In the genomic region with DNA sequence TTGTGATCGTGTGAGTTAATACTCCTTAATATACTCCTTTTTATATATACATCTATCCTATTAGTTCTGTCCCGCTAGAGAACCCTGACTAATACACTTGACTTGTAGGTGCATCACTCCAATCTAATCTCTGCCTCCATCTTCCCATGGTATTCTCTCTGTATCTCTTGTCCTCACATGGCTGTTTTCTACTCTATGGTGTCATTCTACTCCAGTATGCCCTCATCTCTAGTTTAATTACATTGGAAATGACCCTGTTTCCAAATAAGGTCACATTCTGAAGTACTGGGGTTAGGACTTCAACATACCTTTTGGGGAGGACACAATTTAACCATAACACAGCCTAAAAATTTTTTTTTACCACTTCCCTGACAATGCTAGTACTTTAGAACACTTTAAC, we compare ENCODE assay signal across 32 cellular contexts. TPM values are rescaled to one million over a fixed set of nuclear protein-coding genes. Genes with fewer than 3 reads are reported as not detected.
A peak's percentile ranks its signal among the peaks of the same experiment; 100 is the strongest.
DNase-seq lines count a peak whose midpoint lies in the region; FAIRE-seq and TF ChIP-seq lines count a peak whose summit lies in the region.
"Had no signal": no experiment of that assay in that cellular context is flagged by ENCODE, and none has a peak within 500 bp of the region (broad histone marks: within the 10 kb centered on the region; RNA-seq: fewer than 3 reads in every experiment).

No MANE protein-coding gene starts in this region.

- 94% methylated on average over 2 of the region's 2 CpGs; no CpG with 5 or more reads in 1 of the 2 experiments for WGBS in H1 (ENCODE audit: extremely low coverage in 1 of 2, insufficient coverage in 1 of 2, insufficient read length in 1 of 2, insufficient replicate concordance in 2 of 2, low coverage in 1 of 2, low lambda C conversion rate in 2 of 2, missing lambda C conversion rate in 1 of 2), 2 experiments
- no CpG with 5 or more reads among the region's 2 CpGs for WGBS in trophoblast cell (ENCODE audit: extremely low coverage, insufficient coverage, insufficient read length)

- H3K36me3 Mint-ChIP-seq in Caco-2 (ENCODE audit: insufficient read depth, unreplicated experiment): no peaks in the 10 kb centered on the region
- H3K36me3 Mint-ChIP-seq: CD14-positive monocyte; CD4-positive, alpha-beta memory T cell; CD4-positive, CD25-positive, alpha-beta regulatory T cell; CD8-positive, alpha-beta memory T cell; CD8-positive, alpha-beta T cell had no signal

- TF ChIP-seq POLR2A in H1 (IDR thresholded peaks at IDR 0.05; ENCODE audit: control extremely low read depth in 1 of 2, low read depth in 2 of 2, low read length in 2 of 2): no peak

- no peaks in the 10 kb centered on the region for H3K4me1 Mint-ChIP-seq in Caco-2 (ENCODE audit: low read depth, unreplicated experiment)
- H3K4me1 Mint-ChIP-seq: B cell; CD14-positive monocyte; CD4-positive, alpha-beta memory T cell; CD4-positive, CD25-positive, alpha-beta regulatory T cell; CD8-positive, alpha-beta memory T cell had no signal

- no TSS peak for BruUV-seq in Caco-2 (replicated peaks; lab: Mats Ljungman, UMichigan)

- 0 out of 4 replicates have a peak, but pooled peaks cover 0 to 2% of the 10 kb centered on the region in 2 experiments for H3K9me3 ChIP-seq in H1 (ENCODE audit: insufficient read depth in 2 of 2, low read depth in 1 of 2, low read length in 1 of 2)
- H3K9me3 ChIP-seq in trophoblast cell (ENCODE audit: insufficient read depth, low read depth, low read length): no peaks in the 10 kb centered on the region
- peaks cover 6% of the 10 kb centered on the region for H3K9me3 ChIP-seq in Caco-2
- H3K9me3 ChIP-seq: A549; BE2C; BLaER1; BLaER1 treated with 17β-estradiol and CSF1 and Interleukin-3, amounts not matched to agents 10 nM and 100 nM had no signal

- H3K56ac ChIP-seq in H1 (replicated peaks; ENCODE audit: insufficient read length, low read depth, low read length): no peak overlapping the region

- TF ChIP-seq CTCF in H1 (IDR thresholded peaks at IDR 0.05; ENCODE audit: control extremely low read depth in 1 of 3, insufficient read depth in 1 of 3, low read depth in 1 of 3, low read length in 3 of 3) (no peak), Caco-2 (IDR thresholded peaks at IDR 0.05; ENCODE audit: insufficient read depth in 1 of 2, low read depth in 1 of 2, low read length in 1 of 2, severe bottlenecking in 1 of 2, unreplicated experiment in 1 of 2) (no peak)

- no peak for TF ChIP-seq RAD21 in H1 (IDR thresholded peaks at IDR 0.05 in 1 of 2, conservative IDR thresholded peaks at IDR 0.05 in 1 of 2; ENCODE audit: low read depth in 2 of 2, low read length in 2 of 2)

- H3K4me2 ChIP-seq in H1 (ENCODE audit: insufficient read depth in 1 of 2, low read depth in 2 of 2, low read length in 2 of 2): no peak overlapping the region
- H3K4me2 ChIP-seq in trophoblast cell (ENCODE audit: low read length): no peak overlapping the region
- H3K4me2 ChIP-seq: A549; BLaER1; BLaER1 treated with 17β-estradiol and CSF1 and Interleukin-3, amounts not matched to agents 10 nM and 100 nM had no signal

- no peak overlapping the region for H3K4ac ChIP-seq in H1 (replicated peaks; ENCODE audit: insufficient read length, low read depth, low read length)
- no peak overlapping the region for H3K4ac ChIP-seq in trophoblast cell (ENCODE audit: low read depth, low read length)

- H3K9ac ChIP-seq in H1 (replicated peaks in 1 of 4; ENCODE audit: extremely low read depth in 1 of 4, low read depth in 3 of 4, low read length in 3 of 4) (no peak overlapping the region), trophoblast cell (ENCODE audit: low read length) (no peak overlapping the region)
- H3K9ac ChIP-seq: BLaER1; BLaER1 treated with 17β-estradiol and CSF1 and Interleukin-3, amounts not matched to agents 10 nM and 100 nM had no signal

- CTCF ChIA-PET in H1 (lab: Charles Lee; ENCODE audit: partially characterized antibody): no interaction called here
- CTCF ChIA-PET in Caco-2 (lab: Charles Lee): no interaction called here

- no peak overlapping the region for H3K4me3 Mint-ChIP-seq in Caco-2 (ENCODE audit: unreplicated experiment)
- H3K4me3 Mint-ChIP-seq: B cell; CD14-positive monocyte; CD4-positive, alpha-beta memory T cell; CD4-positive, alpha-beta T cell; CD4-positive, CD25-positive, alpha-beta regulatory T cell; CD8-positive, alpha-beta memory T cell; CD8-positive, alpha-beta T cell had no signal

- no peaks in the 10 kb centered on the region for H3K9me3 Mint-ChIP-seq in Caco-2 (ENCODE audit: unreplicated experiment)
- H3K9me3 Mint-ChIP-seq: CD14-positive monocyte; CD4-positive, alpha-beta memory T cell; CD4-positive, alpha-beta T cell; CD8-positive, alpha-beta T cell had no signal

- H4K5ac ChIP-seq in H1 (ENCODE audit: insufficient read length, low read depth, low read length): no peak overlapping the region

- H3K79me1 ChIP-seq in H1 (ENCODE audit: low read depth, low read length): no peaks in the 10 kb centered on the region
- no peaks in the 10 kb centered on the region for H3K79me1 ChIP-seq in trophoblast cell (ENCODE audit: low read length)

- H3K14ac ChIP-seq in H1 (ENCODE audit: insufficient read length) (no peak overlapping the region), trophoblast cell (ENCODE audit: low read length) (no peak overlapping the region)

- no peak overlapping the region for H2BK15ac ChIP-seq in H1 (ENCODE audit: low read length)

- no peak overlapping the region for H2BK12ac ChIP-seq in H1 (ENCODE audit: low read depth, low read length)
- H2BK12ac ChIP-seq in trophoblast cell (ENCODE audit: low read length): no peak overlapping the region

- DNase-seq in H1 (ENCODE audit: low read depth in 1 of 2, low spot score in 2 of 2): no peak
- DNase-seq in trophoblast cell: peak; percentile 42 to 94
- DNase-seq in Caco-2: no peak
- no peak for DNase-seq in NCI-H69 (lab: John Stamatoyannopoulos, UW)
- DNase-seq: 8988T; ACHN; AML-193; BE2C; C1 segment of cervical spinal cord; Calu3; CD4-positive, alpha-beta memory T cell; CD4-positive, alpha-beta T cell; CD4-positive, CD25-positive, alpha-beta regulatory T cell; CD8-positive, alpha-beta memory T cell; CD8-positive, alpha-beta T cell; COR-L47; DMS 273 treated with DMSO at 0.1 percent for 48 hours; DMS153; DMS53; DMS79; DMS79 treated with DMSO at 0.1 percent for 48 hours; DND-41; EL had no signal

- intact Hi-C loops in Caco-2 (cut with micrococcal nuclease; ENCODE audit: unreplicated experiment): no loop called here

- 0 out of 2 replicates have a peak overlapping the region, but pooled peaks have one; percentile 46 for H2AFZ ChIP-seq in H1 (ENCODE audit: low read length)
- H2AFZ ChIP-seq in trophoblast cell (ENCODE audit: insufficient read depth, low read length, poor library complexity): no peak overlapping the region

- peaks cover 2% of the 10 kb centered on the region for H3K27me3 Mint-ChIP-seq in Caco-2 (ENCODE audit: insufficient read depth, unreplicated experiment)
- H3K27me3 Mint-ChIP-seq: B cell had no signal

- H2BK5ac ChIP-seq in H1 (ENCODE audit: low read depth, low read length): no peak overlapping the region
- no peak overlapping the region for H2BK5ac ChIP-seq in trophoblast cell (ENCODE audit: low read depth, low read length, poor library complexity)

- H3K36me3 ChIP-seq in H1 (ENCODE audit: control insufficient read depth in 2 of 4, insufficient read depth in 4 of 4, low read length in 3 of 4) (no peaks in the 10 kb centered on the region), trophoblast cell (ENCODE audit: control insufficient read depth in 1 of 2, insufficient read depth in 2 of 2, low read length in 2 of 2) (no peaks in the 10 kb centered on the region), Caco-2 (ENCODE audit: control insufficient read depth, insufficient read depth, low read length) (no peaks in the 10 kb centered on the region)
- H3K36me3 ChIP-seq: BE2C; BLaER1; BLaER1 treated with 17β-estradiol and CSF1 and Interleukin-3, amounts not matched to agents 10 nM and 100 nM had no signal

- FAIRE-seq in H1 (lab: Jason Lieb, UNC): no peak
- FAIRE-seq: A204.1, A549, D721Med had no signal

- H4K8ac ChIP-seq in H1 (ENCODE audit: extremely low read depth, insufficient read depth, low read length) (no peak overlapping the region), trophoblast cell (ENCODE audit: low read depth, low read length) (no peak overlapping the region)

- H4K20me1 ChIP-seq in H1 (replicated peaks in 1 of 2; ENCODE audit: control insufficient read depth in 1 of 2, insufficient read depth in 2 of 2, low read length in 2 of 2): no peaks in the 10 kb centered on the region
- H4K20me1 ChIP-seq: BLaER1; BLaER1 treated with 17β-estradiol and CSF1 and Interleukin-3, amounts not matched to agents 10 nM and 100 nM had no signal

- H3K18ac ChIP-seq in H1 (ENCODE audit: extremely low read depth, low read length): no peak overlapping the region
- H3K18ac ChIP-seq in trophoblast cell (ENCODE audit: low read length): no peak overlapping the region

- H4K12ac ChIP-seq in trophoblast cell (ENCODE audit: low read depth, low read length): no peak overlapping the region

- no peaks in the 10 kb centered on the region; a peak in 1 of 7 replicates for H3K27me3 ChIP-seq in H1 (replicated peaks in 1 of 4; ENCODE audit: control insufficient read depth in 3 of 4, extremely low read depth in 1 of 4, insufficient read depth in 3 of 4, low read length in 3 of 4)
- H3K27me3 ChIP-seq in trophoblast cell (ENCODE audit: insufficient read depth, low read length): no peaks in the 10 kb centered on the region
- H3K27me3 ChIP-seq in Caco-2 (replicated peaks; ENCODE audit: control insufficient read depth, insufficient read depth, low read length): no peaks in the 10 kb centered on the region
- H3K27me3 ChIP-seq: BE2C; BLaER1; BLaER1 treated with 17β-estradiol and CSF1 and Interleukin-3, amounts not matched to agents 10 nM and 100 nM had no signal

- H4K91ac ChIP-seq in H1 (replicated peaks; ENCODE audit: insufficient read length, low read length) (no peak overlapping the region), trophoblast cell (ENCODE audit: low read depth, low read length) (no peak overlapping the region)

- H3K27ac ChIP-seq in H1 (ENCODE audit: low read depth, low read length): no peak overlapping the region
- H3K27ac ChIP-seq in trophoblast cell (ENCODE audit: low read depth, low read length): no peak overlapping the region
- H3K27ac ChIP-seq: 22Rv1; A549; BLaER1; BLaER1 treated with 17β-estradiol and CSF1 and Interleukin-3, amounts not matched to agents 10 nM and 100 nM; C4-2B had no signal

- POLR2A ChIA-PET in H1 (lab: Charles Lee; ENCODE audit: partially characterized antibody) (no interaction called here), Caco-2 (lab: Charles Lee) (no interaction called here)

- H3K23ac ChIP-seq in H1 (ENCODE audit: insufficient read length) (no peak overlapping the region), trophoblast cell (ENCODE audit: low read length) (no peak overlapping the region)

- no peak overlapping the region for H3K4me3 ChIP-seq in H1 (ENCODE audit: extremely low read depth in 1 of 4, insufficient read depth in 2 of 4, low read depth in 3 of 4, low read length in 4 of 4)
- H3K4me3 ChIP-seq in trophoblast cell (ENCODE audit: low read depth, low read length): no peak overlapping the region
- H3K4me3 ChIP-seq in Caco-2 (ENCODE audit: low read depth, low read length): no peak overlapping the region
- H3K4me3 ChIP-seq: A549; BLaER1; BLaER1 treated with 17β-estradiol and CSF1 and Interleukin-3, amounts not matched to agents 10 nM and 100 nM had no signal

- no peaks in the 10 kb centered on the region for H3K79me2 ChIP-seq in H1 (ENCODE audit: control insufficient read depth in 1 of 2, insufficient read depth in 2 of 2, low read length in 2 of 2)
- H3K79me2 ChIP-seq in trophoblast cell (ENCODE audit: control insufficient read depth, insufficient read depth, low read length, poor library complexity): no peaks in the 10 kb centered on the region

- TF ChIP-seq EP300 in H1 (IDR thresholded peaks at IDR 0.05; ENCODE audit: borderline replicate concordance in 1 of 2, low read depth in 2 of 2, low read length in 2 of 2): no peak

- no peak overlapping the region for H3K27ac Mint-ChIP-seq in Caco-2 (ENCODE audit: unreplicated experiment)
- H3K27ac Mint-ChIP-seq: B cell; CD4-positive, alpha-beta memory T cell; CD4-positive, alpha-beta T cell; CD4-positive, CD25-positive, alpha-beta regulatory T cell; CD8-positive, alpha-beta T cell had no signal

- no peaks in the 10 kb centered on the region for H3K23me2 ChIP-seq in H1 (ENCODE audit: low read depth, low read length)

- H3K4me1 ChIP-seq in H1 (replicated peaks in 1 of 4; ENCODE audit: control insufficient read depth in 3 of 4, insufficient read depth in 4 of 4, low read length in 3 of 4): no peaks in the 10 kb centered on the region
- peaks cover 0 to 3% of the 10 kb centered on the region in 2 experiments for H3K4me1 ChIP-seq in trophoblast cell (ENCODE audit: control insufficient read depth in 1 of 2, insufficient read depth in 2 of 2, low read length in 2 of 2)
- H3K4me1 ChIP-seq in Caco-2: no peaks in the 10 kb centered on the region
- H3K4me1 ChIP-seq: A549; BE2C; BLaER1; BLaER1 treated with 17β-estradiol and CSF1 and Interleukin-3, amounts not matched to agents 10 nM and 100 nM had no signal

- no peak overlapping the region for H2AK5ac ChIP-seq in H1 (ENCODE audit: low read depth, low read length)
- H2AK5ac ChIP-seq in trophoblast cell (ENCODE audit: low read length): no peak overlapping the region

- H2BK120ac ChIP-seq in H1 (replicated peaks; ENCODE audit: low read depth, low read length): no peak overlapping the region
- H2BK120ac ChIP-seq in trophoblast cell (ENCODE audit: insufficient read depth, low read length, poor library complexity): no peak overlapping the region

- H2BK20ac ChIP-seq in H1 (ENCODE audit: low read length): no peak overlapping the region

RNA-seq across cellular contexts. Expression of a gene that starts 25.8 kb away (rescaled TPM):
- 71.8 and 73.6 TPM in 2 replicates for total RNA-seq in H1 (2021; fragmentation: NEBNext Ultra II Directional; extraction: Animal tissue kit (Norgen Biotek cat#: 25700))
- 15.9 and 23.3 TPM in 2 replicates for polyA plus RNA-seq in H1 (2011; rRNA removed)
- 29.5 TPM for polyA plus RNA-seq in H1 (2011; cell fraction: cytosol; rRNA removed)
- 18.5 TPM for polyA plus RNA-seq in H1 (2011; cell fraction: nucleus; rRNA removed)
- polyA plus RNA-seq in H1 (2012, experiment 1 of 2): 24.4 to 51.4 TPM (median 34.8 TPM) in 4 replicates
- polyA plus RNA-seq in H1 (2012, experiment 2 of 2): 1.9 TPM
- polyA plus RNA-seq in H1 (2013, experiment 1 of 2): 30.0 TPM
- 33.5 TPM for polyA plus RNA-seq in H1 (2013, experiment 2 of 2)
- 84.8 and 117 TPM in 2 replicates for polyA minus RNA-seq in H1 (2011; rRNA and poly(A)+ RNA removed)
- polyA minus RNA-seq in H1 (2011; cell fraction: cytosol; rRNA and poly(A)+ RNA removed): 53.6 TPM
- 47.9 TPM for polyA minus RNA-seq in H1 (2011; cell fraction: nucleus; rRNA and poly(A)+ RNA removed)
- polyA plus RNA-seq in trophoblast cell (2013): 28.1 and 29.3 TPM in 2 replicates
- total RNA-seq in Caco-2 (2022): 46.7 and 48.5 TPM in 2 replicates

Comparison
In these comparisons a context has a peak if more than half of its experiments do, and no peak if none do; other contexts are left out.
1. DNase-seq: peak in trophoblast cell (2 of 2); none in H1 (0 of 2), Caco-2 (0 of 2) and NCI-H69 (single experiment).